In the genomic region with DNA sequence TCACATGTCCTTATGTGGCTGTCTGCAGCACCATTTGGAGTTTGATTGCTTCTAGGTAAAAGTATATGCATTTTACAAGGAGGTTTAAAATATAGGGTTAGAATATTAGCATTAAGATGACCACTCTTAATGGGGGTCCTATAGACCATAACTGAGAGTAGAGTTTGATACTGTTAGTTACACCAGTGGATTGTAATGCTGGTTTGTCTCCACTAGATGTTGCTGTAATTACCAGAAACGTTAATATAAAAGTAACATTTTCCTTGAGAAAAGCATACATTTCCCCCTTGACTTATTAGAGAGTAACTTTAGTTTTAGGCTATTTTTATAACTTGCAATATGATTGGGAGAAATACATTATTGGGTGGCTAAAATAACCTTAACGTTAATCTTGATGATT, we compare ENCODE assay signal across 10 cellular contexts.
DNase-seq lines count a peak whose midpoint lies in the region; ATAC-seq, FAIRE-seq and TF ChIP-seq lines count a peak whose summit lies in the region.
"Had no signal": no experiment of that assay in that cellular context is flagged by ENCODE, and none has a peak within 500 bp of the region (broad histone marks: within the 10 kb centered on the region; RNA-seq: fewer than 3 reads in every experiment).

No MANE protein-coding gene starts in this region.

- H3K36me3 Mint-ChIP-seq in WTC11: peaks cover 18% of the 10 kb centered on the region

- POLR2A ChIA-PET in WTC11 (lab: Charles Lee): no interaction called here

- ATAC-seq in WTC11: no peak
- no peak for ATAC-seq in GM19467 (IDR thresholded peaks at IDR 0.05; ENCODE audit: unreplicated experiment)
- ATAC-seq in HG02981 (IDR thresholded peaks at IDR 0.05; ENCODE audit: unreplicated experiment): no peak

- peaks cover 18% of the 10 kb centered on the region for H3K4me1 Mint-ChIP-seq in WTC11

- H3K9me3 Mint-ChIP-seq in WTC11: peaks cover 35% of the 10 kb centered on the region

- CTCF ChIA-PET in WTC11 (lab: Charles Lee): no interaction called here

- H3K27ac Mint-ChIP-seq in WTC11: no peak overlapping the region

- H3K27me3 Mint-ChIP-seq in WTC11 (ENCODE audit: low read depth): no peaks in the 10 kb centered on the region

- no peak overlapping the region for H3K4me3 ChIP-seq in fibroblast of villous mesenchyme (ENCODE audit: low read depth, low read length)
- H3K4me3 ChIP-seq: tibial nerve had no signal

- peak; percentile 53 for TF ChIP-seq CTCF in AG09319 (IDR thresholded peaks at IDR 0.05; ENCODE audit: low read depth, low read length)
- TF ChIP-seq CTCF in GM12873 (IDR thresholded peaks at IDR 0.05; ENCODE audit: insufficient read depth, low read depth, low read length, missing control alignments): peak; percentile 50
- peak; percentile 42 for TF ChIP-seq CTCF in fibroblast of villous mesenchyme (IDR thresholded peaks at IDR 0.05; ENCODE audit: insufficient read depth, low read depth, low read length)
- no peak for TF ChIP-seq CTCF in WTC11 (IDR thresholded peaks at IDR 0.05)

- DNase-seq in AG09319 (ENCODE audit: extremely low read depth, low read depth): no peak
- DNase-seq in RCC 7860 (ENCODE audit: low spot score): no peak
- no peak for DNase-seq in fibroblast of villous mesenchyme (ENCODE audit: low read depth)
- no peak for DNase-seq in WTC11 (ENCODE audit: low spot score)
- DNase-seq in HuH-7.5 (ENCODE audit: low spot score): no peak
- DNase-seq: NCI-H2081 treated with DMSO at 0.1 percent for 48 hours had no signal

- no peak overlapping the region for H3K4me3 Mint-ChIP-seq in WTC11

- peak; percentile 4 for FAIRE-seq in RCC 7860 (lab: Jason Lieb, UNC)

TF ChIP-seq in WTC11, 78 proteins besides CTCF, POLR2A, EP300 and RAD21:
- TF ChIP-seq ZNF317 (CRISPR knock-in tag; IDR thresholded peaks at IDR 0.05; ENCODE audit: borderline replicate concordance, low read depth) (no peak), HMGA2 (CRISPR knock-in tag; IDR thresholded peaks at IDR 0.05) (no peak), IRF2 (CRISPR knock-in tag; IDR thresholded peaks at IDR 0.05; ENCODE audit: borderline replicate concordance, low read depth) (no peak), FOXJ3 (CRISPR knock-in tag; IDR thresholded peaks at IDR 0.05; ENCODE audit: borderline replicate concordance) (no peak), OVOL2 (CRISPR knock-in tag; IDR thresholded peaks at IDR 0.05; ENCODE audit: borderline replicate concordance) (no peak), NFATC4 (CRISPR knock-in tag; IDR thresholded peaks at IDR 0.05) (no peak)
- TF ChIP-seq, protein P1, sequence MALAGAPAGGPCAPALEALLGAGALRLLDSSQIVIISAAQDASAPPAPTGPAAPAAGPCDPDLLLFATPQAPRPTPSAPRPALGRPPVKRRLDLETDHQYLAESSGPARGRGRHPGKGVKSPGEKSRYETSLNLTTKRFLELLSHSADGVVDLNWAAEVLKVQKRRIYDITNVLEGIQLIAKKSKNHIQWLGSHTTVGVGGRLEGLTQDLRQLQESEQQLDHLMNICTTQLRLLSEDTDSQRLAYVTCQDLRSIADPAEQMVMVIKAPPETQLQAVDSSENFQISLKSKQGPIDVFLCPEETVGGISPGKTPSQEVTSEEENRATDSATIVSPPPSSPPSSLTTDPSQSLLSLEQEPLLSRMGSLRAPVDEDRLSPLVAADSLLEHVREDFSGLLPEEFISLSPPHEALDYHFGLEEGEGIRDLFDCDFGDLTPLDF (CRISPR knock-in tag; IDR thresholded peaks at IDR 0.05): no peak
- TF ChIP-seq, protein P2, sequence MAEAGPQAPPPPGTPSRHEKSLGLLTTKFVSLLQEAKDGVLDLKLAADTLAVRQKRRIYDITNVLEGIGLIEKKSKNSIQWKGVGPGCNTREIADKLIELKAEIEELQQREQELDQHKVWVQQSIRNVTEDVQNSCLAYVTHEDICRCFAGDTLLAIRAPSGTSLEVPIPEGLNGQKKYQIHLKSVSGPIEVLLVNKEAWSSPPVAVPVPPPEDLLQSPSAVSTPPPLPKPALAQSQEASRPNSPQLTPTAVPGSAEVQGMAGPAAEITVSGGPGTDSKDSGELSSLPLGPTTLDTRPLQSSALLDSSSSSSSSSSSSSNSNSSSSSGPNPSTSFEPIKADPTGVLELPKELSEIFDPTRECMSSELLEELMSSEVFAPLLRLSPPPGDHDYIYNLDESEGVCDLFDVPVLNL (CRISPR knock-in tag; IDR thresholded peaks at IDR 0.05; ENCODE audit: borderline replicate concordance, low read depth): no peak
- TF ChIP-seq, protein P3, sequence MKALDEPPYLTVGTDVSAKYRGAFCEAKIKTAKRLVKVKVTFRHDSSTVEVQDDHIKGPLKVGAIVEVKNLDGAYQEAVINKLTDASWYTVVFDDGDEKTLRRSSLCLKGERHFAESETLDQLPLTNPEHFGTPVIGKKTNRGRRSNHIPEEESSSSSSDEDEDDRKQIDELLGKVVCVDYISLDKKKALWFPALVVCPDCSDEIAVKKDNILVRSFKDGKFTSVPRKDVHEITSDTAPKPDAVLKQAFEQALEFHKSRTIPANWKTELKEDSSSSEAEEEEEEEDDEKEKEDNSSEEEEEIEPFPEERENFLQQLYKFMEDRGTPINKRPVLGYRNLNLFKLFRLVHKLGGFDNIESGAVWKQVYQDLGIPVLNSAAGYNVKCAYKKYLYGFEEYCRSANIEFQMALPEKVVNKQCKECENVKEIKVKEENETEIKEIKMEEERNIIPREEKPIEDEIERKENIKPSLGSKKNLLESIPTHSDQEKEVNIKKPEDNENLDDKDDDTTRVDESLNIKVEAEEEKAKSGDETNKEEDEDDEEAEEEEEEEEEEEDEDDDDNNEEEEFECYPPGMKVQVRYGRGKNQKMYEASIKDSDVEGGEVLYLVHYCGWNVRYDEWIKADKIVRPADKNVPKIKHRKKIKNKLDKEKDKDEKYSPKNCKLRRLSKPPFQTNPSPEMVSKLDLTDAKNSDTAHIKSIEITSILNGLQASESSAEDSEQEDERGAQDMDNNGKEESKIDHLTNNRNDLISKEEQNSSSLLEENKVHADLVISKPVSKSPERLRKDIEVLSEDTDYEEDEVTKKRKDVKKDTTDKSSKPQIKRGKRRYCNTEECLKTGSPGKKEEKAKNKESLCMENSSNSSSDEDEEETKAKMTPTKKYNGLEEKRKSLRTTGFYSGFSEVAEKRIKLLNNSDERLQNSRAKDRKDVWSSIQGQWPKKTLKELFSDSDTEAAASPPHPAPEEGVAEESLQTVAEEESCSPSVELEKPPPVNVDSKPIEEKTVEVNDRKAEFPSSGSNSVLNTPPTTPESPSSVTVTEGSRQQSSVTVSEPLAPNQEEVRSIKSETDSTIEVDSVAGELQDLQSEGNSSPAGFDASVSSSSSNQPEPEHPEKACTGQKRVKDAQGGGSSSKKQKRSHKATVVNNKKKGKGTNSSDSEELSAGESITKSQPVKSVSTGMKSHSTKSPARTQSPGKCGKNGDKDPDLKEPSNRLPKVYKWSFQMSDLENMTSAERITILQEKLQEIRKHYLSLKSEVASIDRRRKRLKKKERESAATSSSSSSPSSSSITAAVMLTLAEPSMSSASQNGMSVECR (CRISPR knock-in tag; IDR thresholded peaks at IDR 0.05; ENCODE audit: borderline replicate concordance): no peak
- TF ChIP-seq, protein P4, sequence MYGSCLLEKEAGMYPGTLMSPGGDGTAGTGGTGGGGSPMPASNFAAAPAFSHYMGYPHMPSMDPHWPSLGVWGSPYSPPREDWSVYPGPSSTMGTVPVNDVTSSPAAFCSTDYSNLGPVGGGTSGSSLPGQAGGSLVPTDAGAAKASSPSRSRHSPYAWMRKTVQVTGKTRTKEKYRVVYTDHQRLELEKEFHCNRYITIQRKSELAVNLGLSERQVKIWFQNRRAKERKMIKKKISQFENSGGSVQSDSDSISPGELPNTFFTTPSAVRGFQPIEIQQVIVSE (CRISPR knock-in tag; IDR thresholded peaks at IDR 0.05; ENCODE audit: borderline replicate concordance): no peak
- TF ChIP-seq, protein P5, sequence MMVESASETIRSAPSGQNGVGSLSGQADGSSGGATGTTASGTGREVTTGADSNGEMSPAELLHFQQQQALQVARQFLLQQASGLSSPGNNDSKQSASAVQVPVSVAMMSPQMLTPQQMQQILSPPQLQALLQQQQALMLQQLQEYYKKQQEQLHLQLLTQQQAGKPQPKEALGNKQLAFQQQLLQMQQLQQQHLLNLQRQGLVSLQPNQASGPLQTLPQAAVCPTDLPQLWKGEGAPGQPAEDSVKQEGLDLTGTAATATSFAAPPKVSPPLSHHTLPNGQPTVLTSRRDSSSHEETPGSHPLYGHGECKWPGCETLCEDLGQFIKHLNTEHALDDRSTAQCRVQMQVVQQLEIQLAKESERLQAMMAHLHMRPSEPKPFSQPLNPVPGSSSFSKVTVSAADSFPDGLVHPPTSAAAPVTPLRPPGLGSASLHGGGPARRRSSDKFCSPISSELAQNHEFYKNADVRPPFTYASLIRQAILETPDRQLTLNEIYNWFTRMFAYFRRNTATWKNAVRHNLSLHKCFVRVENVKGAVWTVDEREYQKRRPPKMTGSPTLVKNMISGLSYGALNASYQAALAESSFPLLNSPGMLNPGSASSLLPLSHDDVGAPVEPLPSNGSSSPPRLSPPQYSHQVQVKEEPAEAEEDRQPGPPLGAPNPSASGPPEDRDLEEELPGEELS (CRISPR knock-in tag; IDR thresholded peaks at IDR 0.05): no peak
